ENCODE assay signal across 1 cellular context in genomic region chr14:21269252-21270046, GRCh38.
A peak's percentile ranks its signal among the peaks of the same experiment; 100 is the strongest.
TF ChIP-seq lines count a peak whose summit lies in the region.

Gene HNRNPC, minus strand, starts transcription at chr14:21269442. Its CDS starts 35,249 bp downstream, at chr14:21234193.

TF ChIP-seq in HCT116, 20 proteins besides CTCF, POLR2A, EP300 and RAD21 (continued from another document):
- TF ChIP-seq TCF7L2 (IDR thresholded peaks at IDR 0.05; ENCODE audit: borderline replicate concordance, extremely low read depth, insufficient read depth, insufficient read length) (peak; percentile 29), EGR1 (IDR thresholded peaks at IDR 0.05; ENCODE audit: low read depth) (peak; percentile 89), SIN3A (IDR thresholded peaks at IDR 0.05; ENCODE audit: low read depth) (peak; percentile 83; the same call in 1 of the 2 replicates), JUND (IDR thresholded peaks at IDR 0.05) (no peak), SP1 (IDR thresholded peaks at IDR 0.05; ENCODE audit: low read depth) (peak; percentile 100), YY1 (IDR thresholded peaks at IDR 0.05; ENCODE audit: extremely low read depth, insufficient replicate concordance, low read depth, low read length) (peak; percentile 92), POLR2AphosphoS5 (IDR thresholded peaks at IDR 0.05; ENCODE audit: low read depth, low read length) (peak; percentile 92), FOSL1 (IDR thresholded peaks at IDR 0.05; ENCODE audit: low read depth) (no peak)
TF ChIP-seq in HCT116: peak in this region for 9.
